Comparison of ENCODE assay signal across 20 cellular contexts in the genomic region with DNA sequence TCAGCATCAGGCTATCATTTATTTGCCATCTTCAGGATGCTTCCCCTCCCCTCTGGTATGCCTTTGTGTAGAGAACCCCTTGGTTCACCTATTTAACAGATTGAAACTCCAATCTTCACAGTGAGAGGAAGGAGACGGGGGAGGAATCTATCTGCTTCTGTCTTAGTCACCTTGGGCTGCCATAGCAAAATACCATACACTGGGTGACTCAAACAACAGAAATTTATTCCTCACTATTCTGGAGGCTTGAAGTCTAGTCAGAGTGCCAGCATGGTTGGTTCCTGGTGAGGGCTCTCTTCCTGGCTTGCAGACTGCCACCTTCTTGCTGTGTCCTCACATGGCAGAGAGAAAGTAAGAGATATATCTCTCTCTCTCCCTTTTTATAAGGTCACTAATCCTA. TPM values are rescaled to one million over a fixed set of nuclear protein-coding genes. Genes with fewer than 3 reads are reported as not detected.
DNase-seq lines count a peak whose midpoint lies in the region; ATAC-seq, FAIRE-seq and TF ChIP-seq lines count a peak whose summit lies in the region.
"Had no signal": no experiment of that assay in that cellular context is flagged by ENCODE, and none has a peak within 500 bp of the region (broad histone marks: within the 10 kb centered on the region; RNA-seq: fewer than 3 reads in every experiment).

No MANE protein-coding gene starts in this region.

- H2AFZ ChIP-seq in mammary epithelial cell (ENCODE audit: low read depth, low read length): no peak overlapping the region

- H3K9ac ChIP-seq in mammary epithelial cell (ENCODE audit: insufficient read depth, low read length): no peak overlapping the region

- peak; percentile 63 for DNase-seq in mammary epithelial cell
- DNase-seq in MCF 10A (ENCODE audit: unreplicated experiment): no peak
- DNase-seq in fibroblast of peridontal ligament (ENCODE audit: extremely low read depth): peak; percentile 19
- peak; percentile 19 for DNase-seq in urothelium cell line (ENCODE audit: low spot score)
- DNase-seq in Peyer's patch: no peak
- DNase-seq: activated CD4-positive, alpha-beta T cell treated with anti-CD3 and anti-CD28 coated beads, Interleukin-2, amount 50 U/mL, for 4 hours; amygdala; CD8-positive, alpha-beta T cell; MM.1S; NCI-H2029 treated with DMSO at 0.1 percent for 48 hours; NCI-H82; stimulated activated CD8-positive, alpha-beta memory T cell treated with anti-CD3 and anti-CD28 coated beads, Interleukin-4, amount 100 ng/mL, for 48 hours; testis had no signal

- H3K27me3 ChIP-seq in mammary epithelial cell (ENCODE audit: insufficient read depth, low read length) (no peaks in the 10 kb centered on the region), Peyer's patch (no peaks in the 10 kb centered on the region)
- H3K27me3 ChIP-seq: right atrium auricular region, testis had no signal

- FAIRE-seq in urothelium cell line (lab: Jason Lieb, UNC): no peak
- FAIRE-seq: HTR-8/SVneo had no signal

- POLR2A ChIA-PET in MCF 10A (lab: Yijun Ruan, JAX): no interaction called here

- no peaks in the 10 kb centered on the region for H3K9me3 ChIP-seq in mammary epithelial cell (replicated peaks; ENCODE audit: insufficient read depth, low read length)
- H3K9me3 ChIP-seq in Peyer's patch: no peaks in the 10 kb centered on the region
- H3K9me3 ChIP-seq: testis had no signal

- BruUV-seq in mammary epithelial cell (replicated peaks; lab: Mats Ljungman, UMichigan) (no TSS peak), MCF 10A (replicated peaks; lab: Mats Ljungman, UMichigan) (no TSS peak)

- no peak overlapping the region for H3K27ac Mint-ChIP-seq in MCF 10A (ENCODE audit: low read depth, unreplicated experiment)
- no peak overlapping the region for H3K27ac Mint-ChIP-seq in activated T-helper 17 cell treated with anti-CD3 and anti-CD28 coated beads, Interleukin-2, amount 50 U/mL, for 72 hours
- H3K27ac Mint-ChIP-seq: activated T-helper 1 cell treated with anti-CD3 and anti-CD28 coated beads, Interleukin-12 subunit alpha, Interleukin-12 subunit beta, Interleukin-2, Interleukin-4 antibody, amounts not matched to agents 30 ng/mL and 10 ng/mL and 1 ng/mL, durations not matched to agents 14 hours and 24 hours and 36 hours; CD8-positive, alpha-beta T cell had no signal

- H3K27ac ChIP-seq in mammary epithelial cell (ENCODE audit: insufficient read depth, low read depth, low read length) (no peak overlapping the region), Peyer's patch (no peak overlapping the region)
- H3K27ac ChIP-seq: right atrium auricular region, testis had no signal

- no peaks in the 10 kb centered on the region for H3K36me3 ChIP-seq in mammary epithelial cell (ENCODE audit: insufficient read depth, low read length)
- H3K36me3 ChIP-seq in Peyer's patch: no peaks in the 10 kb centered on the region
- H3K36me3 ChIP-seq: right atrium auricular region had no signal

- H3K79me2 ChIP-seq in mammary epithelial cell (ENCODE audit: insufficient read depth, low read length): no peaks in the 10 kb centered on the region

- dilution Hi-C loops in mammary epithelial cell (cut with HindIII; ENCODE audit: low sequenced_read_pairs): loop anchor here (5.0 kb wide), 1 partner anchor 43 kb away; no protein-coding TSS in a partner anchor

- ATAC-seq in activated T-helper 17 cell treated with anti-CD3 and anti-CD28 coated beads, Interleukin-2, amount 50 U/mL, for 72 hours (replicated peaks): peak; percentile 84
- ATAC-seq in HG03280 (IDR thresholded peaks at IDR 0.05; ENCODE audit: unreplicated experiment) (no peak), HG02610 (IDR thresholded peaks at IDR 0.05; ENCODE audit: unreplicated experiment) (no peak)
- ATAC-seq: CD8-positive, alpha-beta T cell had no signal

- TF ChIP-seq CTCF in mammary epithelial cell (conservative IDR thresholded peaks at IDR 0.05 in 1 of 2, IDR thresholded peaks at IDR 0.05 in 1 of 2; ENCODE audit: extremely low read depth in 1 of 2, insufficient read depth in 1 of 2, low read depth in 1 of 2, low read length in 2 of 2) (no peak), MCF 10A (IDR thresholded peaks at IDR 0.05; ENCODE audit: unreplicated experiment) (no peak), Peyer's patch (IDR thresholded peaks at IDR 0.05) (no peak)

- CTCF ChIA-PET in mammary epithelial cell (lab: Charles Lee; ENCODE audit: low non-redundant PET) (no interaction called here), MCF 10A (lab: Yijun Ruan, JAX) (no interaction called here)

- no peak overlapping the region for H3K4me3 Mint-ChIP-seq in MCF 10A (ENCODE audit: unreplicated experiment)
- no peak overlapping the region for H3K4me3 Mint-ChIP-seq in activated T-helper 17 cell treated with anti-CD3 and anti-CD28 coated beads, Interleukin-2, amount 50 U/mL, for 72 hours
- H3K4me3 Mint-ChIP-seq: activated T-helper 1 cell treated with anti-CD3 and anti-CD28 coated beads, Interleukin-12 subunit alpha, Interleukin-12 subunit beta, Interleukin-2, Interleukin-4 antibody, amounts not matched to agents 30 ng/mL and 10 ng/mL and 1 ng/mL, durations not matched to agents 14 hours and 24 hours and 36 hours; CD8-positive, alpha-beta T cell had no signal

- WGBS in mammary epithelial cell (ENCODE audit: low coverage, missing lambda C conversion rate): 40% methylated on average over 1 of the region's 1 CpG

- intact Hi-C loops in mammary epithelial cell (cut with micrococcal nuclease) (loop anchor here (2.0 kb wide), 1 partner anchor 23 kb away; no protein-coding TSS in a partner anchor), MCF 10A (cut with micrococcal nuclease) (no loop called here)

- no peaks in the 10 kb centered on the region for H4K20me1 ChIP-seq in mammary epithelial cell (ENCODE audit: insufficient read depth, low read length)

- no peaks in the 10 kb centered on the region for H3K36me3 Mint-ChIP-seq in MCF 10A (ENCODE audit: insufficient read depth, unreplicated experiment)
- no peaks in the 10 kb centered on the region for H3K36me3 Mint-ChIP-seq in activated T-helper 17 cell treated with anti-CD3 and anti-CD28 coated beads, Interleukin-2, amount 50 U/mL, for 72 hours (ENCODE audit: low read depth)
- H3K36me3 Mint-ChIP-seq: CD8-positive, alpha-beta T cell had no signal

- in situ Hi-C loops in mammary epithelial cell (cut with MboI; ENCODE audit: low sequenced_read_pairs in 2 of 2): no loop called here

- no peak overlapping the region for H3K4me3 ChIP-seq in mammary epithelial cell (replicated peaks in 1 of 3; ENCODE audit: insufficient read depth in 1 of 3, low read depth in 2 of 3, low read length in 3 of 3)
- H3K4me3 ChIP-seq in Peyer's patch: no peak overlapping the region
- H3K4me3 ChIP-seq: lung, right atrium auricular region, testis had no signal

- TF ChIP-seq POLR2A in Peyer's patch (IDR thresholded peaks at IDR 0.05): no peak

- no peak overlapping the region for H3K4me2 ChIP-seq in mammary epithelial cell (ENCODE audit: insufficient read depth, low read depth, low read length)

- no peaks in the 10 kb centered on the region for H3K4me1 Mint-ChIP-seq in MCF 10A (ENCODE audit: insufficient read depth, unreplicated experiment)
- peaks cover 5% of the 10 kb centered on the region for H3K4me1 Mint-ChIP-seq in activated T-helper 17 cell treated with anti-CD3 and anti-CD28 coated beads, Interleukin-2, amount 50 U/mL, for 72 hours

- H3K4me1 ChIP-seq in mammary epithelial cell (ENCODE audit: insufficient read depth, low read length): no peaks in the 10 kb centered on the region
- H3K4me1 ChIP-seq in Peyer's patch: peaks cover 0 to 3% (median 0%) of the 10 kb centered on the region in 4 donors
- H3K4me1 ChIP-seq: testis had no signal

- H3K27me3 Mint-ChIP-seq in MCF 10A (ENCODE audit: insufficient read depth, unreplicated experiment): peaks cover 10% of the 10 kb centered on the region
- peaks cover 47% of the 10 kb centered on the region for H3K27me3 Mint-ChIP-seq in activated T-helper 17 cell treated with anti-CD3 and anti-CD28 coated beads, Interleukin-2, amount 50 U/mL, for 72 hours

- peaks cover 25% of the 10 kb centered on the region for H3K9me3 Mint-ChIP-seq in MCF 10A (ENCODE audit: unreplicated experiment)
- peaks cover 8% of the 10 kb centered on the region for H3K9me3 Mint-ChIP-seq in activated T-helper 17 cell treated with anti-CD3 and anti-CD28 coated beads, Interleukin-2, amount 50 U/mL, for 72 hours
- H3K9me3 Mint-ChIP-seq: activated T-helper 1 cell treated with anti-CD3 and anti-CD28 coated beads, Interleukin-12 subunit alpha, Interleukin-12 subunit beta, Interleukin-2, Interleukin-4 antibody, amounts not matched to agents 30 ng/mL and 10 ng/mL and 1 ng/mL, durations not matched to agents 14 hours and 24 hours and 36 hours had no signal

RNA-seq across cellular contexts. Expression of a gene that starts 13.5 kb away (rescaled TPM):
- 1 to 10 TPM; 2.8 to 4.2 TPM for total RNA-seq in mammary epithelial cell
- 0.42 TPM for polyA plus RNA-seq in mammary epithelial cell
- 46.5 TPM for polyA minus RNA-seq in mammary epithelial cell
- 9.5 and 11.6 TPM in 2 replicates for total RNA-seq in MCF 10A (2022)
- 1 to 10 TPM in 1 of 2 donors, under 1 TPM in 1; 0.54 to 3.6 TPM for total RNA-seq in activated T-helper 17 cell treated with anti-CD3 and anti-CD28 coated beads, Interleukin-2, amount 50 U/mL, for 72 hours
- 10 to 100 TPM; 12.3 to 32.2 (median 18.9) TPM for total RNA-seq in Peyer's patch
- total RNA-seq: CD8-positive, alpha-beta T cell had no signal

Comparison
In these comparisons a context has a peak if more than half of its experiments do, and no peak if none do; other contexts are left out.
1. DNase-seq: peak in mammary epithelial cell (single experiment), fibroblast of peridontal ligament (single experiment) and urothelium cell line (single experiment); none in MCF 10A (single experiment) and Peyer's patch (0 of 3).